In genomic region chr7:66451713-66452112, GRCh38 we compare ENCODE assay signal across 7 cellular contexts.
DNase-seq lines count a peak whose midpoint lies in the region; ATAC-seq and TF ChIP-seq lines count a peak whose summit lies in the region.
"Not testable (repeated sequence)": the region's sequence is repeated elsewhere in the genome, so short reads cannot be mapped to it uniquely, and the experiment has no call there.

No MANE protein-coding gene starts in this region.

- not testable (repeated sequence) for H3K36me3 ChIP-seq in Panc1 (ENCODE audit: control insufficient read depth, insufficient read depth, low read length)

- H3K27me3 Mint-ChIP-seq in naive B cell: not testable (repeated sequence)

- ATAC-seq in GM18858 (IDR thresholded peaks at IDR 0.05; ENCODE audit: unreplicated experiment) (peak; percentile 56), GM21390 (IDR thresholded peaks at IDR 0.05; ENCODE audit: unreplicated experiment) (peak; percentile 67), HG02623 (IDR thresholded peaks at IDR 0.05; ENCODE audit: unreplicated experiment) (peak; percentile 57), HG03095 (IDR thresholded peaks at IDR 0.05; ENCODE audit: unreplicated experiment) (peak; percentile 76), HG03460 (IDR thresholded peaks at IDR 0.05; ENCODE audit: unreplicated experiment) (peak; percentile 54), naive B cell (ENCODE audit: low read depth in 2 of 2) (peak; percentile 50 to 52)
- not testable (repeated sequence) for ATAC-seq in Panc1

- H3K4me1 ChIP-seq in Panc1 (ENCODE audit: control insufficient read depth, insufficient read depth, low read length): not testable (repeated sequence)

- not testable (repeated sequence) for H3K4me3 Mint-ChIP-seq in naive B cell

- not testable (repeated sequence) for H3K27me3 ChIP-seq in Panc1 (ENCODE audit: control insufficient read depth, insufficient read depth, low read length)

- CTCF ChIA-PET in Panc1 (lab: Charles Lee): not testable (repeated sequence)

- not testable (repeated sequence) for DNase-seq in Panc1 (ENCODE audit: low read depth, low spot score); naive B cell

- in situ Hi-C loops in Panc1 (cut with HindIII; ENCODE audit: low pct_unique_long_range_greater_than_20kb, low sequenced_read_pairs): not testable (repeated sequence)

- BruUV-seq in Panc1 (replicated peaks; lab: Mats Ljungman, UMichigan): not testable (repeated sequence)

- not testable (repeated sequence) for H3K4me3 ChIP-seq in Panc1 (ENCODE audit: low read depth in 2 of 2, low read length in 2 of 2)

- H3K36me3 Mint-ChIP-seq in naive B cell: peaks cover 7 to 11% of the 10 kb centered on the region in 2 donors

- not testable (repeated sequence) for H3K9me3 ChIP-seq in Panc1 (ENCODE audit: control insufficient read depth, insufficient read depth, low read depth, low read length)

- peak overlapping the region in 2 of 6 donors; percentile 6 to 90 for H3K27ac Mint-ChIP-seq in naive B cell

- H3K27ac ChIP-seq in Panc1 (ENCODE audit: low read length): not testable (repeated sequence)

- H3K9me3 Mint-ChIP-seq in naive B cell: not testable (repeated sequence)

- H3K4me1 Mint-ChIP-seq in naive B cell: peaks cover 19 to 31% (median 25%) of the 10 kb centered on the region in 3 donors

- peak; percentile 13; the same call in 1 of the 2 replicates for TF ChIP-seq CTCF in Panc1 (IDR thresholded peaks at IDR 0.05)

- POLR2A ChIA-PET in Panc1 (lab: Charles Lee): not testable (repeated sequence)

- intact Hi-C loops in Panc1 (cut with micrococcal nuclease; ENCODE audit: unreplicated experiment): not testable (repeated sequence)
